Comparison of ENCODE assay signal across 10 cellular contexts in the genomic region with DNA sequence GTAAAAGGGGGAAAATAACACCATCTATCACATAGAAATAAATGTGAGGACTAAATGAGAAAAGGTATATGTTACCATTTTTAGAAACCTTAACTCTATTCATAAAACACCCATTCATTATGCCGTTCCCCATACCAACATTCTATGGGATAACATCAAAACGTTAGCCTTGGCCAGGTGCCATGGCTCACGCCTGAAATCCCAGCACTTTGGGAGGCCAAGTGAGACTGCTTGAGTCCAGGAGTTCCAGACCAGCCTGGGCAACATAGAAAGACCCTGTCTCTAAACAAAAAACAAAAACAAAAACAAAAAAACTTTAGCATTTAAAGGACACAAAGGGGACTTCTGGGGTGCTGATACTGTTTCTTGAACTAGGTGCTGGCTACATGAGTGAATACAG. TPM values are rescaled to one million over a fixed set of nuclear protein-coding genes. Genes with fewer than 3 reads are reported as not detected.
DNase-seq lines count a peak whose midpoint lies in the region; ATAC-seq and TF ChIP-seq lines count a peak whose summit lies in the region.
"Had no signal": no experiment of that assay in that cellular context is flagged by ENCODE, and none has a peak within 500 bp of the region (broad histone marks: within the 10 kb centered on the region; RNA-seq: fewer than 3 reads in every experiment).

No MANE protein-coding gene starts in this region.

- H3K27me3 Mint-ChIP-seq in activated naive CD8-positive, alpha-beta T cell treated with anti-CD3 and anti-CD28 coated beads, Interleukin-2, amount 50 U/mL, for 24 hours: no peaks in the 10 kb centered on the region
- H3K27me3 Mint-ChIP-seq in natural killer cell (ENCODE audit: low read depth in 2 of 2): no peaks in the 10 kb centered on the region
- no peaks in the 10 kb centered on the region for H3K27me3 Mint-ChIP-seq in CD14-positive monocyte (ENCODE audit: low read depth in 3 of 3)

- TF ChIP-seq CTCF in DND-41 (IDR thresholded peaks at IDR 0.05; ENCODE audit: borderline replicate concordance, extremely low read depth, low read length, poor library complexity, severe bottlenecking): no peak
- TF ChIP-seq CTCF in natural killer cell (IDR thresholded peaks at IDR 0.05): no peak
- no peak for TF ChIP-seq CTCF in CD14-positive monocyte (IDR thresholded peaks at IDR 0.05)

- no peaks in the 10 kb centered on the region for H3K9me3 ChIP-seq in DND-41 (ENCODE audit: insufficient read depth, low read length, severe bottlenecking)

- H3K9ac ChIP-seq in DND-41 (ENCODE audit: low read depth, low read length): no peak overlapping the region; the same call in 1 of the 2 replicates

- ATAC-seq in DND-41 (ENCODE audit: insufficient read depth, low read depth): no peak
- no peak for ATAC-seq in activated naive CD8-positive, alpha-beta T cell treated with anti-CD3 and anti-CD28 coated beads, Interleukin-2, amount 50 U/mL, for 24 hours
- no peak for ATAC-seq in natural killer cell

- no peaks in the 10 kb centered on the region; the same call in 1 of the 2 replicates for H3K36me3 ChIP-seq in DND-41 (ENCODE audit: insufficient read depth, low read length)

- in situ Hi-C loops in KBM-7 (cut with MboI; ENCODE audit: low pct_unique_long_range_greater_than_20kb, low sequenced_read_pairs): no loop called here

- intact Hi-C loops in natural killer cell (cut with micrococcal nuclease) (no loop called here), CD14-positive monocyte (cut with micrococcal nuclease) (loop anchor here in 1 of 2 donors (5.0 kb wide), 1 partner anchor 37 kb away; no protein-coding TSS in a partner anchor)

- H3K4me2 ChIP-seq in DND-41 (ENCODE audit: insufficient read depth, low read length): peak overlapping the region; percentile 69

- H3K27ac ChIP-seq in DND-41 (ENCODE audit: low read length): no peak overlapping the region

- peaks cover 7% of the 10 kb centered on the region; the same call in 1 of the 2 replicates for H4K20me1 ChIP-seq in DND-41 (ENCODE audit: insufficient read depth, low read length)

- DNase-seq in DND-41 (no peak), KBM-7 (peak; percentile 12), natural killer cell (no peak), CD14-positive monocyte (ENCODE audit: low spot score) (no peak), hypothalamus (lab: John Stamatoyannopoulos, UW) (no peak)
- DNase-seq in activated naive CD8-positive, alpha-beta T cell treated with anti-CD3 and anti-CD28 coated beads, Interleukin-2, amount 50 U/mL, for 24 hours: no peak
- no peak for DNase-seq in stimulated activated CD4-positive, alpha-beta T cell treated with anti-CD3 and anti-CD28 coated beads, Interleukin-4, amount 100 ng/mL, for 4 hours
- DNase-seq: GDM1, NCI-H510A, T1000 had no signal

- H3K27me3 ChIP-seq in DND-41 (ENCODE audit: insufficient read depth, low read length, poor library complexity): no peaks in the 10 kb centered on the region

- H3K4me3 ChIP-seq in DND-41 (ENCODE audit: low read depth in 1 of 2, low read length in 2 of 2): peak overlapping the region in 1 of 2 experiments; percentile 98; a peak in 2 of 4 replicates

- peaks cover 5% of the 10 kb centered on the region for H3K36me3 Mint-ChIP-seq in activated naive CD8-positive, alpha-beta T cell treated with anti-CD3 and anti-CD28 coated beads, Interleukin-2, amount 50 U/mL, for 24 hours (ENCODE audit: low read depth)
- H3K36me3 Mint-ChIP-seq in natural killer cell (no peaks in the 10 kb centered on the region), CD14-positive monocyte (no peaks in the 10 kb centered on the region)

- no peaks in the 10 kb centered on the region for H3K9me3 Mint-ChIP-seq in activated naive CD8-positive, alpha-beta T cell treated with anti-CD3 and anti-CD28 coated beads, Interleukin-2, amount 50 U/mL, for 24 hours
- H3K9me3 Mint-ChIP-seq in natural killer cell: no peaks in the 10 kb centered on the region
- peaks cover 0 to 6% (median 0%) of the 10 kb centered on the region in 7 donors for H3K9me3 Mint-ChIP-seq in CD14-positive monocyte

- H3K4me1 Mint-ChIP-seq in activated naive CD8-positive, alpha-beta T cell treated with anti-CD3 and anti-CD28 coated beads, Interleukin-2, amount 50 U/mL, for 24 hours: peaks cover 25% of the 10 kb centered on the region
- H3K4me1 Mint-ChIP-seq in natural killer cell (peaks cover 15 to 16% of the 10 kb centered on the region in 2 donors), CD14-positive monocyte (peaks cover 11% of the 10 kb centered on the region)

- peak overlapping the region; percentile 40 for H3K27ac Mint-ChIP-seq in activated naive CD8-positive, alpha-beta T cell treated with anti-CD3 and anti-CD28 coated beads, Interleukin-2, amount 50 U/mL, for 24 hours
- H3K27ac Mint-ChIP-seq in natural killer cell (peak overlapping the region; percentile 85 to 90), CD14-positive monocyte (no peak overlapping the region)

- H3K4me1 ChIP-seq in DND-41 (ENCODE audit: insufficient read depth, low read length): peaks cover 31% of the 10 kb centered on the region

- peaks cover 67% of the 10 kb centered on the region for H3K79me2 ChIP-seq in DND-41 (ENCODE audit: insufficient read depth, low read length)

- H2AFZ ChIP-seq in DND-41 (ENCODE audit: low read depth, low read length): no peak overlapping the region

- H3K4me3 Mint-ChIP-seq in activated naive CD8-positive, alpha-beta T cell treated with anti-CD3 and anti-CD28 coated beads, Interleukin-2, amount 50 U/mL, for 24 hours: peak overlapping the region; percentile 94
- peak overlapping the region; percentile 95 for H3K4me3 Mint-ChIP-seq in natural killer cell
- H3K4me3 Mint-ChIP-seq in CD14-positive monocyte: no peak overlapping the region

RNA-seq across cellular contexts. Expression of gene PIGU, which starts 1.3 kb away (rescaled TPM):
- 10 to 100 TPM in 1 of 3 donors, 1 to 10 TPM in 2; 7.0 to 11.1 (median 8.2) TPM for total RNA-seq in natural killer cell
- polyA plus RNA-seq in CD14-positive monocyte: 10 to 100 TPM; 10.9 to 11.3 TPM

RNA-seq across cellular contexts. Expression of gene TP53INP2, which starts 28.6 kb away (rescaled TPM):
- 10 to 100 TPM; 30.7 to 56.3 (median 35.9) TPM for total RNA-seq in natural killer cell
- polyA plus RNA-seq in CD14-positive monocyte: under 1 TPM; 0.46 to 0.66 TPM

Comparison
In these comparisons a context has a peak if more than half of its experiments do, and no peak if none do; other contexts are left out.
1. H3K27ac Mint-ChIP-seq: peak in activated naive CD8-positive, alpha-beta T cell treated with anti-CD3 and anti-CD28 coated beads, Interleukin-2, amount 50 U/mL, for 24 hours (single experiment) and natural killer cell (2 of 2); none in CD14-positive monocyte (0 of 7).
2. H3K4me3 Mint-ChIP-seq: peak in activated naive CD8-positive, alpha-beta T cell treated with anti-CD3 and anti-CD28 coated beads, Interleukin-2, amount 50 U/mL, for 24 hours (single experiment) and natural killer cell (single experiment); none in CD14-positive monocyte (0 of 2).